In genomic region chr5:141508440-141508807, GRCh38 we compare ENCODE assay signal across 9 cellular contexts. TPM values are rescaled to one million over a fixed set of nuclear protein-coding genes. Genes with fewer than 3 reads are reported as not detected.
A peak's percentile ranks its signal among the peaks of the same experiment; 100 is the strongest.
DNase-seq lines count a peak whose midpoint lies in the region; ATAC-seq, FAIRE-seq and TF ChIP-seq lines count a peak whose summit lies in the region.
"Had no signal": no experiment of that assay in that cellular context is flagged by ENCODE, and none has a peak within 500 bp of the region (broad histone marks: within the 10 kb centered on the region; RNA-seq: fewer than 3 reads in every experiment).

No MANE protein-coding gene starts in this region.

- no peaks in the 10 kb centered on the region for H3K9me3 Mint-ChIP-seq in activated CD4-positive, alpha-beta memory T cell treated with anti-CD3 and anti-CD28 coated beads for 36 hours

- no peaks in the 10 kb centered on the region for H3K27me3 Mint-ChIP-seq in activated CD4-positive, alpha-beta memory T cell treated with anti-CD3 and anti-CD28 coated beads for 36 hours

- H3K36me3 Mint-ChIP-seq in activated CD4-positive, alpha-beta memory T cell treated with anti-CD3 and anti-CD28 coated beads for 36 hours: no peaks in the 10 kb centered on the region

- ATAC-seq in lower lobe of right lung (no peak), HG02623 (IDR thresholded peaks at IDR 0.05; ENCODE audit: unreplicated experiment) (no peak)

- H3K36me3 ChIP-seq in breast epithelium (no peaks in the 10 kb centered on the region), lower lobe of right lung (peaks cover 41% of the 10 kb centered on the region), tibial artery (peaks cover 0 to 30% (median 7%) of the 10 kb centered on the region in 3 donors)

- no peak overlapping the region for H3K4me3 Mint-ChIP-seq in activated CD4-positive, alpha-beta memory T cell treated with anti-CD3 and anti-CD28 coated beads for 36 hours

- TF ChIP-seq POLR2A in breast epithelium (IDR thresholded peaks at IDR 0.05): no peak

- intact Hi-C loops in breast epithelium (cut with DNase I; ENCODE audit: low total_unique reads): no loop called here
- intact Hi-C loops in lower lobe of right lung (cut with DNase I): no loop called here
- intact Hi-C loops in tibial artery (cut with DNase I; ENCODE audit: low total_unique reads): no loop called here
- intact Hi-C loops in activated CD4-positive, alpha-beta memory T cell treated with anti-CD3 and anti-CD28 coated beads for 36 hours (cut with micrococcal nuclease): no loop called here

- H3K9me3 ChIP-seq in breast epithelium: no peaks in the 10 kb centered on the region
- H3K9me3 ChIP-seq in lower lobe of right lung: no peaks in the 10 kb centered on the region
- H3K9me3 ChIP-seq in tibial artery: no peaks in the 10 kb centered on the region

- H3K27ac ChIP-seq in breast epithelium (peak overlapping the region; percentile 87 to 96), lower lobe of right lung (peak overlapping the region; percentile 76), tibial artery (peak overlapping the region; percentile 91 to 95)

- in situ Hi-C loops in KBM-7 (cut with MboI; ENCODE audit: low pct_unique_long_range_greater_than_20kb, low sequenced_read_pairs): no loop called here

- H3K27ac Mint-ChIP-seq in activated CD4-positive, alpha-beta memory T cell treated with anti-CD3 and anti-CD28 coated beads for 36 hours: no peak overlapping the region

- DNase-seq in KBM-7: peak; percentile 52
- DNase-seq in breast epithelium (ENCODE audit: low spot score in 2 of 2): no peak
- no peak for DNase-seq in lower lobe of right lung
- no peak for DNase-seq in tibial artery
- DNase-seq in RCC 7860 (ENCODE audit: low spot score): no peak
- no peak for DNase-seq in activated CD4-positive, alpha-beta memory T cell treated with anti-CD3 and anti-CD28 coated beads for 36 hours
- no peak for DNase-seq in SHP77 (lab: John Stamatoyannopoulos, UW)
- DNase-seq: T-helper 1 cell had no signal

- peaks cover 5 to 15% of the 10 kb centered on the region in 2 donors for H3K4me1 ChIP-seq in breast epithelium
- peaks cover 46% of the 10 kb centered on the region for H3K4me1 ChIP-seq in lower lobe of right lung
- H3K4me1 ChIP-seq in tibial artery: peaks cover 0 to 53% (median 37%) of the 10 kb centered on the region in 4 donors

- POLR2A ChIA-PET in activated CD4-positive, alpha-beta memory T cell treated with anti-CD3 and anti-CD28 coated beads for 36 hours (lab: Charles Lee): no interaction called here

- H3K4me3 ChIP-seq in breast epithelium: peak overlapping the region; percentile 39 to 63 (median 41)
- peak overlapping the region; percentile 32 for H3K4me3 ChIP-seq in lower lobe of right lung
- H3K4me3 ChIP-seq in tibial artery: peak overlapping the region; percentile 47 to 54

- H3K27me3 ChIP-seq in breast epithelium: no peaks in the 10 kb centered on the region
- H3K27me3 ChIP-seq in lower lobe of right lung (ENCODE audit: low read depth): no peaks in the 10 kb centered on the region
- H3K27me3 ChIP-seq in tibial artery: no peaks in the 10 kb centered on the region

- CTCF ChIA-PET in activated CD4-positive, alpha-beta memory T cell treated with anti-CD3 and anti-CD28 coated beads for 36 hours (lab: Charles Lee): interaction anchor here (0.7 to 7.9 kb wide), 5 partner anchors 8 to 95 kb away, joined by 3 to 59 read pairs (median 3); partner anchors contain the start of gene PCDHGA10

- TF ChIP-seq CTCF in breast epithelium (IDR thresholded peaks at IDR 0.05) (no peak), lower lobe of right lung (IDR thresholded peaks at IDR 0.05) (no peak), tibial artery (IDR thresholded peaks at IDR 0.05) (no peak)

- no peak for FAIRE-seq in RCC 7860 (lab: Jason Lieb, UNC)

- H3K4me1 Mint-ChIP-seq in activated CD4-positive, alpha-beta memory T cell treated with anti-CD3 and anti-CD28 coated beads for 36 hours (ENCODE audit: low read depth): peaks cover 14% of the 10 kb centered on the region

RNA-seq across cellular contexts. Expression of gene PCDHGC5, which starts 19.5 kb away (rescaled TPM):
- total RNA-seq in breast epithelium (1 to 10 TPM; 2.1 to 3.5 (median 3.3) TPM), lower lobe of right lung (1.8 TPM)
- total RNA-seq in activated CD4-positive, alpha-beta memory T cell treated with anti-CD3 and anti-CD28 coated beads for 36 hours: not detected

RNA-seq across cellular contexts. Expression of gene PCDHGC4, which starts 23.6 kb away (rescaled TPM):
- 1 to 10 TPM; 2.6 to 6.2 (median 6.0) TPM for total RNA-seq in breast epithelium
- total RNA-seq in lower lobe of right lung: 1.5 TPM
- total RNA-seq in activated CD4-positive, alpha-beta memory T cell treated with anti-CD3 and anti-CD28 coated beads for 36 hours: not detected

RNA-seq across cellular contexts. Expression of gene PCDHGC3, which starts 32.7 kb away (rescaled TPM):
- total RNA-seq in breast epithelium: 10 to 100 TPM; 29.6 to 41.6 (median 35.1) TPM
- 82.4 TPM for total RNA-seq in lower lobe of right lung
- not detected for total RNA-seq in activated CD4-positive, alpha-beta memory T cell treated with anti-CD3 and anti-CD28 coated beads for 36 hours

Comparison
In these comparisons a context has a peak if more than half of its experiments do, and no peak if none do; other contexts are left out.
1. RNA of gene PCDHGC3, which starts 32.7 kb away (total RNA-seq): 82.4 TPM in lower lobe of right lung (single experiment) and 29.6 to 41.6 TPM in breast epithelium; not detected in activated CD4-positive, alpha-beta memory T cell treated with anti-CD3 and anti-CD28 coated beads for 36 hours; every median in the first group is over 10 times any median in the second.
2. Peak in every context shown above with its lines, with median percentiles within 50 percentile points of each other: H3K27ac ChIP-seq and H3K4me3 ChIP-seq.